Comparison of ENCODE assay signal across 25 cellular contexts in genomic region chr3:173890091-173890490, GRCh38.
"Had no signal": no experiment of that assay in that cellular context is flagged by ENCODE, and none has a peak within 500 bp of the region (broad histone marks: within the 10 kb centered on the region; RNA-seq: fewer than 3 reads in every experiment).

No MANE protein-coding gene starts in this region.

- ATAC-seq: activated CD4-positive, alpha-beta T cell treated with anti-CD3 and anti-CD28 coated beads for 36 hours; activated CD4-positive, CD25-positive, alpha-beta regulatory T cell treated with anti-CD3 and anti-CD28 coated beads, Interleukin-2, amount 50 U/mL, for 24 hours; activated CD8-positive, alpha-beta T cell treated with anti-CD3 and anti-CD28 coated beads, Interleukin-2, amount 10 ng/mL, durations not matched to agents 7 days and 5 days; activated naive CD8-positive, alpha-beta T cell treated with anti-CD3 and anti-CD28 coated beads, Interleukin-2, amount 50 U/mL, for 24 hours; Right ventricle myocardium inferior; WTC11 had no signal

- H3K27ac ChIP-seq: brain microvascular endothelial cell, colonic mucosa, PC-9, RWPE1 had no signal

- H3K4me1 Mint-ChIP-seq: activated CD4-positive, alpha-beta T cell treated with anti-CD3 and anti-CD28 coated beads for 36 hours; activated CD4-positive, alpha-beta T cell treated with anti-CD3 and anti-CD28 coated beads, Interleukin-2, amount 10 ng/mL, durations not matched to agents 7 days and 5 days; activated naive CD4-positive, alpha-beta T cell treated with anti-CD3 and anti-CD28 coated beads, Interleukin-2, amount 10 ng/mL, durations not matched to agents 7 days and 5 days; activated naive CD8-positive, alpha-beta T cell treated with anti-CD3 and anti-CD28 coated beads, Interleukin-2, amount 50 U/mL, for 24 hours had no signal

- H3K4me1 ChIP-seq: colonic mucosa had no signal

- H3K27ac Mint-ChIP-seq: activated CD4-positive, alpha-beta T cell treated with anti-CD3 and anti-CD28 coated beads for 36 hours; activated CD4-positive, alpha-beta T cell treated with anti-CD3 and anti-CD28 coated beads, Interleukin-2, amount 10 ng/mL, durations not matched to agents 7 days and 5 days; activated CD8-positive, alpha-beta T cell treated with anti-CD3 and anti-CD28 coated beads, Interleukin-2, amount 10 ng/mL, durations not matched to agents 7 days and 5 days; activated naive CD4-positive, alpha-beta T cell treated with anti-CD3 and anti-CD28 coated beads, Interleukin-2, amount 10 ng/mL, durations not matched to agents 7 days and 5 days; activated naive CD8-positive, alpha-beta T cell; activated naive CD8-positive, alpha-beta T cell treated with anti-CD3 and anti-CD28 coated beads, Interleukin-2, amount 50 U/mL, for 24 hours; activated T-cell treated with anti-CD3 and anti-CD28 coated beads, Interleukin-2, amount 50 U/mL, for 24 hours; activated T-helper 1 cell treated with anti-CD3 and anti-CD28 coated beads, Interleukin-12 subunit alpha, Interleukin-12 subunit beta, Interleukin-2, Interleukin-4 antibody, amounts not matched to agents 30 ng/mL and 10 ng/mL and 1 ng/mL, durations not matched to agents 14 hours and 24 hours and 36 hours; T-helper 1 cell treated with Interleukin-12 subunit alpha and Interleukin-12 subunit beta and Interleukin-4 antibody, amounts not matched to agents 30 μg/mL and 1 μg/mL, for 36 hours; T-helper 2 cell treated with Interferon-gamma antibody and Interleukin-4, amounts not matched to agents 5 μg/mL and 100 μg/mL, for 36 hours had no signal

- H3K4me2 ChIP-seq: PC-9 had no signal

- H3K36me3 Mint-ChIP-seq: activated naive CD4-positive, alpha-beta T cell treated with anti-CD3 and anti-CD28 coated beads, Interleukin-2, amount 10 ng/mL, durations not matched to agents 7 days and 5 days; activated naive CD8-positive, alpha-beta T cell; WTC11 had no signal

- H3K27me3 ChIP-seq: brain microvascular endothelial cell, colonic mucosa had no signal

- H3K36me3 ChIP-seq: brain microvascular endothelial cell, colonic mucosa had no signal

- H3K4me3 Mint-ChIP-seq: activated CD4-positive, alpha-beta T cell treated with anti-CD3 and anti-CD28 coated beads for 36 hours; activated CD4-positive, alpha-beta T cell treated with anti-CD3 and anti-CD28 coated beads, Interleukin-2, amount 10 ng/mL, durations not matched to agents 7 days and 5 days; activated CD8-positive, alpha-beta T cell treated with anti-CD3 and anti-CD28 coated beads, Interleukin-2, amount 10 ng/mL, durations not matched to agents 7 days and 5 days; activated naive CD4-positive, alpha-beta T cell treated with anti-CD3 and anti-CD28 coated beads, Interleukin-2, amount 10 ng/mL, durations not matched to agents 7 days and 5 days; activated naive CD8-positive, alpha-beta T cell; activated naive CD8-positive, alpha-beta T cell treated with anti-CD3 and anti-CD28 coated beads, Interleukin-2, amount 50 U/mL, for 24 hours; activated T-cell treated with anti-CD3 and anti-CD28 coated beads, Interleukin-2, amount 50 U/mL, for 24 hours; activated T-helper 1 cell treated with anti-CD3 and anti-CD28 coated beads, Interleukin-12 subunit alpha, Interleukin-12 subunit beta, Interleukin-2, Interleukin-4 antibody, amounts not matched to agents 30 ng/mL and 10 ng/mL and 1 ng/mL, durations not matched to agents 14 hours and 24 hours and 36 hours; T-helper 1 cell treated with Interleukin-12 subunit alpha and Interleukin-12 subunit beta and Interleukin-4 antibody, amounts not matched to agents 30 μg/mL and 1 μg/mL, for 36 hours; T-helper 2 cell treated with Interferon-gamma antibody and Interleukin-4, amounts not matched to agents 5 μg/mL and 100 μg/mL, for 36 hours; WTC11 had no signal

- H3K4me3 ChIP-seq: colonic mucosa, PC-9 had no signal

- H3K9me3 Mint-ChIP-seq: activated CD4-positive, alpha-beta T cell treated with anti-CD3 and anti-CD28 coated beads, Interleukin-2, amount 10 ng/mL, durations not matched to agents 7 days and 5 days; activated T-cell treated with anti-CD3 and anti-CD28 coated beads, Interleukin-2, amount 50 U/mL, for 24 hours; activated T-helper 1 cell treated with anti-CD3 and anti-CD28 coated beads, Interleukin-12 subunit alpha, Interleukin-12 subunit beta, Interleukin-2, Interleukin-4 antibody, amounts not matched to agents 30 ng/mL and 10 ng/mL and 1 ng/mL, durations not matched to agents 14 hours and 24 hours and 36 hours; T-helper 2 cell treated with Interferon-gamma antibody and Interleukin-4, amounts not matched to agents 5 μg/mL and 100 μg/mL, for 36 hours; WTC11 had no signal

- H3K27me3 Mint-ChIP-seq: activated CD4-positive, alpha-beta T cell treated with anti-CD3 and anti-CD28 coated beads for 36 hours; activated CD4-positive, alpha-beta T cell treated with anti-CD3 and anti-CD28 coated beads, Interleukin-2, amount 10 ng/mL, durations not matched to agents 7 days and 5 days; activated naive CD4-positive, alpha-beta T cell treated with anti-CD3 and anti-CD28 coated beads, Interleukin-2, amount 10 ng/mL, durations not matched to agents 7 days and 5 days; activated naive CD8-positive, alpha-beta T cell; activated naive CD8-positive, alpha-beta T cell treated with anti-CD3 and anti-CD28 coated beads, Interleukin-2, amount 50 U/mL, for 24 hours; activated T-cell treated with anti-CD3 and anti-CD28 coated beads, Interleukin-2, amount 50 U/mL, for 24 hours had no signal

- DNase-seq: activated CD4-positive, alpha-beta T cell treated with anti-CD3 and anti-CD28 coated beads for 36 hours; activated CD4-positive, alpha-beta T cell treated with anti-CD3 and anti-CD28 coated beads, Interleukin-2, amount 10 ng/mL, durations not matched to agents 7 days and 5 days; activated CD4-positive, alpha-beta T cell treated with anti-CD3 and anti-CD28 coated beads, Interleukin-2, amount 50 U/mL, for 48 hours; activated CD8-positive, alpha-beta T cell treated with anti-CD3 and anti-CD28 coated beads, Interleukin-2, amount 10 ng/mL, durations not matched to agents 7 days and 5 days; activated naive CD4-positive, alpha-beta T cell treated with anti-CD3 and anti-CD28 coated beads, Interleukin-2, amount 10 ng/mL, durations not matched to agents 7 days and 5 days; activated naive CD8-positive, alpha-beta T cell treated with anti-CD3 and anti-CD28 coated beads, Interleukin-2, amount 50 U/mL, for 24 hours; activated T-cell treated with anti-CD3 and anti-CD28 coated beads, Interleukin-2, amount 50 U/mL, for 24 hours; brain microvascular endothelial cell; central memory CD4-positive, alpha-beta T cell; colonic mucosa; NCI-H146; NCI-H187; NCI-H2029 treated with DMSO at 0.1 percent for 48 hours; NCI-H345; NCI-H524 treated with DMSO at 0.1 percent for 48 hours; PC-9; SIG-M5 had no signal
